28 cellular contexts compared by ENCODE assay signal in the genomic region with DNA sequence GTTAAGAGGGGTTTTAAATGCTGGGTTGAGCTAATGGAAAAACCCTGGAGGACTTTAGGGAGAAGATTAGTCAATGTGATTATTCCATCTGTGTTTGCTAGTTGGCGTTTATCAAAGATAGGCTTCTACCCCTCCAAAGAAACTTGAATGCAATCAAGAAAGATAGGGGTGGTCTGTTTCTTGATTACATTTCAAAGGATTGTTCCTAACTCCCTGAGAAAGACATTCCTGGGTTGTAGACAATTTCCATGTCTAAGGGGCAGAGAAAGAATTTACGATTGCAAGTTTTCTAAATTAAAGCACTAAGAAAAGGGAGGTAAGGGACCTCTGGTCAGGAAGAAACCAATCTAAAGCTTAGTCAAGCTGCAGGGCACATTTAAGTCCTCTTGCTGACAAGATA.
"Had no signal": no experiment of that assay in that cellular context is flagged by ENCODE, and none has a peak within 500 bp of the region (broad histone marks: within the 10 kb centered on the region; RNA-seq: fewer than 3 reads in every experiment).

No MANE protein-coding gene starts in this region.

- H3K27ac Mint-ChIP-seq: dendritic cell treated with granulocyte-macrophage colony-stimulating factor and Interleukin-4, amounts not matched to agents 40 ng/mL and 50 ng/mL, for 4 days; naive thymus-derived CD4-positive, alpha-beta T cell; nephron; stimulated activated memory B cell treated with anti-CD40 and anti-IgM and Interleukin-4, amounts not matched to agents 10 μg/mL and 1 μg/mL and 100 μg/mL, for 72 hours; stimulated activated naive CD8-positive, alpha-beta T cell treated with anti-CD3 and anti-CD28 coated beads, Interleukin-15, Interleukin-2, amounts not matched to agents 100 ng/mL and 50 ng/mL, for 24 hours had no signal

- H3K4me1 Mint-ChIP-seq: naive thymus-derived CD4-positive, alpha-beta T cell; nephron; stimulated activated memory B cell treated with anti-CD40 and anti-IgM and Interleukin-4, amounts not matched to agents 10 μg/mL and 1 μg/mL and 100 μg/mL, for 72 hours had no signal

- H3K27ac ChIP-seq: colonic mucosa, esophagus squamous epithelium, heart right ventricle, left lung, prostate gland, right atrium auricular region, thoracic aorta, tibial nerve, upper lobe of left lung had no signal

- DNase-seq: colonic mucosa; effector CD8-positive, alpha-beta T cell; esophagus squamous epithelium; foreskin melanocyte; glutamatergic neuron; heart right ventricle; hippocampal formation; left cardiac atrium; left lung; mesenchymal stem cell; midbrain; naive thymus-derived CD4-positive, alpha-beta T cell; nucleus accumbens; stimulated activated CD4-positive, alpha-beta T cell treated with anti-CD3 and anti-CD28 coated beads, Interleukin-2, amount 100 ng/mL, for 24 hours; stimulated activated CD4-positive, alpha-beta T cell treated with anti-CD3 and anti-CD28 coated beads, Interleukin-4, amount 100 ng/mL, for 24 hours; upper lobe of left lung had no signal

- H3K4me3 Mint-ChIP-seq: dendritic cell treated with granulocyte-macrophage colony-stimulating factor and Interleukin-4, amounts not matched to agents 40 ng/mL and 50 ng/mL, for 4 days; naive thymus-derived CD4-positive, alpha-beta T cell; nephron; stimulated activated memory B cell treated with anti-CD40 and anti-IgM and Interleukin-4, amounts not matched to agents 10 μg/mL and 1 μg/mL and 100 μg/mL, for 72 hours; stimulated activated naive CD8-positive, alpha-beta T cell treated with anti-CD3 and anti-CD28 coated beads, Interleukin-15, Interleukin-2, amounts not matched to agents 100 ng/mL and 50 ng/mL, for 24 hours had no signal

- H3K4me1 ChIP-seq: colonic mucosa, esophagus squamous epithelium, heart right ventricle, left lung, prostate gland, right atrium auricular region, tibial nerve, upper lobe of left lung had no signal

- H3K4me3 ChIP-seq: colonic mucosa, esophagus squamous epithelium, heart right ventricle, left lung, prostate gland, right atrium auricular region, thoracic aorta, tibial nerve, upper lobe of left lung had no signal

- FAIRE-seq: endothelial cell of umbilical vein, islet of Langerhans, urothelium cell line had no signal

- H3K27me3 ChIP-seq: colonic mucosa, esophagus squamous epithelium, heart right ventricle, left lung, right atrium auricular region, tibial nerve, upper lobe of left lung had no signal

- H3K9me3 ChIP-seq: colonic mucosa, prostate gland, right atrium auricular region, thoracic aorta, tibial nerve, upper lobe of left lung had no signal

- H3K36me3 Mint-ChIP-seq: naive thymus-derived CD4-positive, alpha-beta T cell; stimulated activated memory B cell treated with anti-CD40 and anti-IgM and Interleukin-4, amounts not matched to agents 10 μg/mL and 1 μg/mL and 100 μg/mL, for 72 hours had no signal

- ATAC-seq: heart right ventricle; left cardiac atrium; left lung; naive thymus-derived CD4-positive, alpha-beta T cell; sciatic nerve; stimulated activated memory B cell treated with anti-CD40 and anti-IgM and Interleukin-4, amounts not matched to agents 10 μg/mL and 1 μg/mL and 100 μg/mL, for 72 hours had no signal

- H3K36me3 ChIP-seq: colonic mucosa, esophagus squamous epithelium, heart right ventricle, left lung, prostate gland, right atrium auricular region, thoracic aorta, tibial nerve, upper lobe of left lung had no signal

- H3K27me3 Mint-ChIP-seq: dendritic cell treated with granulocyte-macrophage colony-stimulating factor and Interleukin-4, amounts not matched to agents 40 ng/mL and 50 ng/mL, for 4 days; naive thymus-derived CD4-positive, alpha-beta T cell; stimulated activated memory B cell treated with anti-CD40 and anti-IgM and Interleukin-4, amounts not matched to agents 10 μg/mL and 1 μg/mL and 100 μg/mL, for 72 hours; stimulated activated naive CD8-positive, alpha-beta T cell treated with anti-CD3 and anti-CD28 coated beads, Interleukin-15, Interleukin-2, amounts not matched to agents 100 ng/mL and 50 ng/mL, for 24 hours had no signal
